ENCODE assay signal across 18 cellular contexts in genomic region chr16:67388191-67388590, GRCh38. TPM values are rescaled to one million over a fixed set of nuclear protein-coding genes. Genes with fewer than 3 reads are reported as not detected.
A peak's percentile ranks its signal among the peaks of the same experiment; 100 is the strongest.
DNase-seq lines count a peak whose midpoint lies in the region; ATAC-seq and TF ChIP-seq lines count a peak whose summit lies in the region.
"Had no signal": no experiment of that assay in that cellular context is flagged by ENCODE, and none has a peak within 500 bp of the region (broad histone marks: within the 10 kb centered on the region; RNA-seq: fewer than 3 reads in every experiment).

No MANE protein-coding gene starts in this region.

- H3K36me3 Mint-ChIP-seq in brain: no peaks in the 10 kb centered on the region
- no peaks in the 10 kb centered on the region for H3K36me3 Mint-ChIP-seq in nephron (ENCODE audit: low read depth)
- peaks cover 5% of the 10 kb centered on the region for H3K36me3 Mint-ChIP-seq in stimulated activated effector memory CD8-positive, alpha-beta T cell treated with anti-CD3 and anti-CD28 coated beads, Interleukin-12 subunit alpha, Interleukin-12 subunit beta, amount 100 ng/mL, for 72 hours

- H3K4me3 Mint-ChIP-seq in brain: no peak overlapping the region
- H3K4me3 Mint-ChIP-seq in nephron: no peak overlapping the region
- no peak overlapping the region for H3K4me3 Mint-ChIP-seq in stimulated activated effector memory CD8-positive, alpha-beta T cell treated with anti-CD3 and anti-CD28 coated beads, Interleukin-12 subunit alpha, Interleukin-12 subunit beta, amount 100 ng/mL, for 72 hours
- H3K4me3 Mint-ChIP-seq: CD4-positive, alpha-beta T cell had no signal

- TF ChIP-seq CTCF in brain (conservative IDR thresholded peaks at IDR 0.05) (no peak), nephron (IDR thresholded peaks at IDR 0.05; ENCODE audit: unreplicated experiment in 3 of 3) (no peak)

- H3K27ac Mint-ChIP-seq in brain (peak overlapping the region in 3 of 5 experiments; percentile 58 to 95 (median 90)), nephron (peak overlapping the region in 2 of 3 experiments; percentile 30 to 35)
- peak overlapping the region; percentile 20 for H3K27ac Mint-ChIP-seq in stimulated activated effector memory CD8-positive, alpha-beta T cell treated with anti-CD3 and anti-CD28 coated beads, Interleukin-12 subunit alpha, Interleukin-12 subunit beta, amount 100 ng/mL, for 72 hours
- H3K27ac Mint-ChIP-seq: CD4-positive, alpha-beta T cell had no signal

- ATAC-seq in stimulated activated effector memory CD8-positive, alpha-beta T cell treated with anti-CD3 and anti-CD28 coated beads, Interleukin-12 subunit alpha, Interleukin-12 subunit beta, amount 100 ng/mL, for 72 hours: no peak
- ATAC-seq in HG02678 (IDR thresholded peaks at IDR 0.05; ENCODE audit: unreplicated experiment) (no peak), HG02763 (IDR thresholded peaks at IDR 0.05; ENCODE audit: unreplicated experiment) (no peak)
- ATAC-seq: K562, Right ventricle myocardium inferior had no signal

- H3K27me3 Mint-ChIP-seq in brain (peaks cover 3% of the 10 kb centered on the region), nephron (ENCODE audit: low read depth) (peaks cover 8% of the 10 kb centered on the region)

- peak; percentile 15 for DNase-seq in activated CD8-positive, alpha-beta memory T cell treated with anti-CD3 and anti-CD28 coated beads for 24 hours
- no peak for DNase-seq in activated CD8-positive, alpha-beta memory T cell treated with anti-CD3 and anti-CD28 coated beads, Interleukin-2, amount 50 U/mL, for 4 hours
- no peak for DNase-seq in stimulated activated effector memory CD8-positive, alpha-beta T cell treated with anti-CD3 and anti-CD28 coated beads, Interleukin-12 subunit alpha, Interleukin-12 subunit beta, amount 100 ng/mL, for 72 hours (ENCODE audit: low spot score in 2 of 2)
- DNase-seq in SHP77 (lab: John Stamatoyannopoulos, UW): no peak
- DNase-seq: CD4-positive, alpha-beta T cell; Kasumi-1; NCI-H1092 treated with DMSO at 0.1 percent for 48 hours; NCI-H1436 treated with DMSO at 0.1 percent for 48 hours; NCI-H187 treated with DMSO at 0.1 percent for 48 hours; NCI-H524 treated with DMSO at 0.1 percent for 48 hours; NCI-H774; PC-9 had no signal

- H3K4me1 Mint-ChIP-seq in brain: peaks cover 67% of the 10 kb centered on the region
- H3K4me1 Mint-ChIP-seq in nephron: peaks cover 18% of the 10 kb centered on the region
- no peaks in the 10 kb centered on the region for H3K4me1 Mint-ChIP-seq in stimulated activated effector memory CD8-positive, alpha-beta T cell treated with anti-CD3 and anti-CD28 coated beads, Interleukin-12 subunit alpha, Interleukin-12 subunit beta, amount 100 ng/mL, for 72 hours

- H3K9me3 Mint-ChIP-seq in brain (peaks cover 0 to 2% (median 0%) of the 10 kb centered on the region in 5 experiments), nephron (no peaks in the 10 kb centered on the region)
- no peaks in the 10 kb centered on the region for H3K9me3 Mint-ChIP-seq in stimulated activated effector memory CD8-positive, alpha-beta T cell treated with anti-CD3 and anti-CD28 coated beads, Interleukin-12 subunit alpha, Interleukin-12 subunit beta, amount 100 ng/mL, for 72 hours
- H3K9me3 Mint-ChIP-seq: CD4-positive, alpha-beta T cell had no signal

RNA-seq across cellular contexts. Expression of gene TPPP3, which starts 5.1 kb away (rescaled TPM):
- polyA plus RNA-seq in brain (ENCODE audit: insufficient read depth, low read depth, low replicate concordance): 438 TPM

RNA-seq across cellular contexts. Expression of gene ZDHHC1, which starts 28.1 kb away (rescaled TPM):
- polyA plus RNA-seq in brain (ENCODE audit: insufficient read depth, low read depth, low replicate concordance): 10.6 TPM

RNA-seq across cellular contexts. Expression of gene HSD11B2, which starts 42.7 kb away (rescaled TPM):
- polyA plus RNA-seq in brain (ENCODE audit: insufficient read depth, low read depth, low replicate concordance): 47.9 TPM

Comparison
In these comparisons a context has a peak if more than half of its experiments do, and no peak if none do; other contexts are left out.
1. H3K27ac Mint-ChIP-seq: peak in every context shown above with its lines; median percentile 90 in brain; 32 in nephron; 20 in stimulated activated effector memory CD8-positive, alpha-beta T cell treated with anti-CD3 and anti-CD28 coated beads, Interleukin-12 subunit alpha, Interleukin-12 subunit beta, amount 100 ng/mL, for 72 hours.